In genomic region chr10:50421026-50421719, GRCh38 we compare ENCODE assay signal across 8 cellular contexts.
DNase-seq lines count a peak whose midpoint lies in the region; ATAC-seq, FAIRE-seq and TF ChIP-seq lines count a peak whose summit lies in the region.

No MANE protein-coding gene starts in this region.

- no peaks in the 10 kb centered on the region for H3K36me3 ChIP-seq in heart right ventricle
- no peaks in the 10 kb centered on the region for H3K36me3 ChIP-seq in small intestine (ENCODE audit: control insufficient read depth in 2 of 2, insufficient read depth in 2 of 2, low read length in 2 of 2)

- TF ChIP-seq CTCF in LNCaP clone FGC (IDR thresholded peaks at IDR 0.05; ENCODE audit: control insufficient read depth, extremely low read depth, insufficient read depth) (peak; percentile 48), heart right ventricle (IDR thresholded peaks at IDR 0.05) (peak; percentile 37 to 79 (median 69))

- no peak overlapping the region for H3K4me3 ChIP-seq in LNCaP clone FGC (ENCODE audit: low read depth, low read length)
- H3K4me3 ChIP-seq in heart right ventricle = no peak overlapping the region
- no peak overlapping the region for H3K4me3 ChIP-seq in small intestine (ENCODE audit: low read depth in 1 of 2, low read length in 2 of 2)

- peaks cover 0 to 65% (median 25%) of the 10 kb centered on the region in 9 donors for H3K4me1 ChIP-seq in heart right ventricle
- peaks cover 2 to 5% of the 10 kb centered on the region in 2 donors for H3K4me1 ChIP-seq in small intestine (ENCODE audit: control insufficient read depth in 2 of 2, insufficient read depth in 1 of 2, low read depth in 1 of 2, low read length in 1 of 2)

- WGBS in heart right ventricle, 2 donors = 83 to 86% methylated on average over 6 of the region's 6 CpGs
- 76 to 81% (median 81%) methylated on average over 6 of the region's 6 CpGs for WGBS in small intestine, 3 donors

- no peak for FAIRE-seq in small intestine (lab: Jason Lieb, UNC)

- DNase-seq in NCI-H2171 treated with DMSO at 0.1 percent for 48 hours (lab: John Stamatoyannopoulos, UW) = peak; percentile 0
- no peak for DNase-seq in NCI-H2171 (lab: John Stamatoyannopoulos, UW)
- DNase-seq in LNCaP clone FGC (ENCODE audit: low read depth) = no peak
- peak; percentile 16 for DNase-seq in activated CD8-positive, alpha-beta memory T cell treated with anti-CD3 and anti-CD28 coated beads, Interleukin-2, amount 50 U/mL, for 4 hours
- DNase-seq in heart right ventricle = peak in 1 of 2 donors; percentile 50
- peak; percentile 66 for DNase-seq in small intestine
- DNase-seq in NCI-H2196 treated with DMSO at 0.1 percent for 48 hours (lab: John Stamatoyannopoulos, UW; ENCODE audit: unreplicated experiment) = no peak

- H3K27ac ChIP-seq in heart right ventricle (peak overlapping the region in 3 of 10 donors; percentile 12 to 67 (median 35)), small intestine (ENCODE audit: low read depth in 1 of 2, low read length in 1 of 2) (no peak overlapping the region)

- ATAC-seq in GM21529 (IDR thresholded peaks at IDR 0.05; ENCODE audit: unreplicated experiment) = peak; percentile 39
- peak in 3 of 8 donors; percentile 30 to 43 (median 32) for ATAC-seq in heart right ventricle

- intact Hi-C loops in heart right ventricle (cut with DNase I) = loop anchor here in 6 of 10 donors (5.0 to 10.0 kb wide), 4 partner anchors 126 to 204 kb away; partner anchors contain the start of gene SGMS1 (in 4 of the 6)

- H3K9me3 ChIP-seq in heart right ventricle (peaks cover 0 to 3% (median 0%) of the 10 kb centered on the region in 11 donors), small intestine (ENCODE audit: control insufficient read depth, low read depth) (no peaks in the 10 kb centered on the region)

- no peaks in the 10 kb centered on the region for H3K27me3 ChIP-seq in heart right ventricle
- no peaks in the 10 kb centered on the region for H3K27me3 ChIP-seq in small intestine (ENCODE audit: control insufficient read depth in 2 of 2, insufficient read depth in 2 of 2, low read length in 2 of 2)

Comparison
In these comparisons a context has a peak if more than half of its experiments do, and no peak if none do; other contexts are left out.
1. DNase-seq: peak in NCI-H2171 treated with DMSO at 0.1 percent for 48 hours (single experiment), activated CD8-positive, alpha-beta memory T cell treated with anti-CD3 and anti-CD28 coated beads, Interleukin-2, amount 50 U/mL, for 4 hours (single experiment) and small intestine (single experiment); none in NCI-H2171 (single experiment), LNCaP clone FGC (single experiment) and NCI-H2196 treated with DMSO at 0.1 percent for 48 hours (single experiment).